ENCODE assay signal across 20 cellular contexts in the genomic region with DNA sequence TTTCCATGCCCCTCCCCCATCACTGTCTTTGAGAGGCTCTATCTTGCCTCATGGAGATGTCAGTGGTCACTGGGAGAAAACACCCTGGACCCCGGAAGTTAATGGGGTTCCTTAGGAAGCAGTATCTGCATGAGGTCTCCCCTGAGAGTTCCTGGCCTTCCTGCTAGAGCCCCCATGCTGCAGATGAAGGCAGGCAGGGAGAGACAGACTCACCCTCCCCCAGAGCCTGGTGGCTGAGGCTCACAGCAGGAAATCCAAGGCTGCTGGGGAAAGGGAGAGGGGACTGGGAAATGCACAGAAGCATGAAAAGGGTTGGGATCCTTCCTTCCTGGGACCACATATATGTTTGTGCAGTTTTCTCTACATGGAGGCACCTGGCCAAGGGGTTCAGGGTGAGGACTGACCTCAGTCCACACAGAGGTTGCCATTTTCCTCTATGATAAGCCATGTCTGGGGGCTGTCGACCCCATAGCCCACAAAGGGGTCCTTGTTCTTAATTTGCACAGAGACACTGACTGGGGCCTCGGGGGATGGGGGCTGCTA.
"Had no signal": no experiment of that assay in that cellular context is flagged by ENCODE, and none has a peak within 500 bp of the region (broad histone marks: within the 10 kb centered on the region; RNA-seq: fewer than 3 reads in every experiment).

No MANE protein-coding gene starts in this region.

- H3K9me3 Mint-ChIP-seq: activated B cell treated with CpG ODN at 0.5 μM for 24 hours; activated CD4-positive, alpha-beta memory T cell treated with anti-CD3 and anti-CD28 coated beads, Interleukin-2, amount 10 ng/mL, durations not matched to agents 7 days and 5 days; activated naive CD8-positive, alpha-beta T cell treated with anti-CD3 and anti-CD28 coated beads, Interleukin-2, amount 10 ng/mL, durations not matched to agents 7 days and 5 days; activated T-helper 2 cell treated with anti-CD3 and anti-CD28 coated beads, Interferon-gamma antibody, Interleukin-2, Interleukin-4, amounts not matched to agents 10 μg/mL and 5 μg/mL and 100 μg/mL, durations not matched to agents 14 hours and 24 hours and 36 hours; effector memory CD8-positive, alpha-beta T cell; stimulated activated naive B cell treated with anti-CD40 and anti-IgM and Interleukin-4, amounts not matched to agents 10 μg/mL and 1 μg/mL and 100 μg/mL, for 72 hours; T-helper 2 cell treated with Interferon-gamma antibody and Interleukin-4, amounts not matched to agents 5 μg/mL and 100 μg/mL, for 36 hours had no signal

- H3K27ac Mint-ChIP-seq: activated B cell treated with CpG ODN at 0.5 μM for 24 hours; activated CD4-positive, alpha-beta memory T cell treated with anti-CD3 and anti-CD28 coated beads, Interleukin-2, amount 10 ng/mL, durations not matched to agents 7 days and 5 days; activated naive CD8-positive, alpha-beta T cell treated with anti-CD3 and anti-CD28 coated beads, Interleukin-2, amount 10 ng/mL, durations not matched to agents 7 days and 5 days; activated T-helper 2 cell treated with anti-CD3 and anti-CD28 coated beads, Interferon-gamma antibody, Interleukin-2, Interleukin-4, amounts not matched to agents 10 μg/mL and 5 μg/mL and 100 μg/mL, durations not matched to agents 14 hours and 24 hours and 36 hours; effector memory CD8-positive, alpha-beta T cell; naive thymus-derived CD4-positive, alpha-beta T cell; stimulated activated naive B cell treated with anti-CD40 and anti-IgM and Interleukin-4, amounts not matched to agents 10 μg/mL and 1 μg/mL and 100 μg/mL, for 72 hours; T-helper 2 cell treated with Interferon-gamma antibody and Interleukin-4, amounts not matched to agents 5 μg/mL and 100 μg/mL, for 36 hours had no signal

- H3K36me3 ChIP-seq: neutrophil, spleen, thoracic aorta, upper lobe of right lung had no signal

- H3K4me1 Mint-ChIP-seq: activated B cell treated with CpG ODN at 0.5 μM for 24 hours; activated CD4-positive, alpha-beta memory T cell treated with anti-CD3 and anti-CD28 coated beads, Interleukin-2, amount 10 ng/mL, durations not matched to agents 7 days and 5 days; activated naive CD8-positive, alpha-beta T cell treated with anti-CD3 and anti-CD28 coated beads, Interleukin-2, amount 10 ng/mL, durations not matched to agents 7 days and 5 days; naive thymus-derived CD4-positive, alpha-beta T cell; stimulated activated naive B cell treated with anti-CD40 and anti-IgM and Interleukin-4, amounts not matched to agents 10 μg/mL and 1 μg/mL and 100 μg/mL, for 72 hours had no signal

- H3K36me3 Mint-ChIP-seq: activated naive CD8-positive, alpha-beta T cell treated with anti-CD3 and anti-CD28 coated beads, Interleukin-2, amount 10 ng/mL, durations not matched to agents 7 days and 5 days; naive thymus-derived CD4-positive, alpha-beta T cell; stimulated activated naive B cell treated with anti-CD40 and anti-IgM and Interleukin-4, amounts not matched to agents 10 μg/mL and 1 μg/mL and 100 μg/mL, for 72 hours had no signal

- H3K27me3 ChIP-seq: body of pancreas, neutrophil, upper lobe of right lung had no signal

- H3K9me3 ChIP-seq: body of pancreas, neutrophil, spleen, thoracic aorta, upper lobe of right lung had no signal

- H3K4me3 ChIP-seq: body of pancreas, spleen, thoracic aorta, upper lobe of right lung had no signal

- H3K4me1 ChIP-seq: body of pancreas, spleen had no signal

- ATAC-seq: body of pancreas; effector memory CD8-positive, alpha-beta T cell; foreskin keratinocyte; naive thymus-derived CD4-positive, alpha-beta T cell; stimulated activated naive B cell treated with anti-CD40 and anti-IgM and Interleukin-4, amounts not matched to agents 10 μg/mL and 1 μg/mL and 100 μg/mL, for 72 hours; upper lobe of right lung had no signal

- DNase-seq: activated B cell treated with CpG ODN at 0.5 μM for 24 hours; activated CD4-positive, alpha-beta memory T cell treated with anti-CD3 and anti-CD28 coated beads, Interleukin-2, amount 10 ng/mL, durations not matched to agents 7 days and 5 days; activated CD4-positive, alpha-beta T cell treated with anti-CD3 and anti-CD28 coated beads for 4 hours; activated naive CD4-positive, alpha-beta T cell treated with Interleukin-2 at 50 U/mL for 16 hours; activated naive CD8-positive, alpha-beta T cell treated with anti-CD3 and anti-CD28 coated beads, Interleukin-2, amount 10 ng/mL, durations not matched to agents 7 days and 5 days; activated T-cell treated with anti-CD3 and anti-CD28 coated beads, Interleukin-2, amount 50 U/mL, for 1 hour; body of pancreas; caudate nucleus; effector memory CD8-positive, alpha-beta T cell; foreskin keratinocyte; left cardiac atrium; mesendoderm; naive thymus-derived CD4-positive, alpha-beta T cell; spleen; stimulated activated naive B cell treated with anti-CD40 and anti-IgM and Interleukin-4, amounts not matched to agents 10 μg/mL and 1 μg/mL and 100 μg/mL, for 72 hours; upper lobe of right lung had no signal

- H3K27ac ChIP-seq: body of pancreas, foreskin keratinocyte, spleen had no signal

- H3K4me3 Mint-ChIP-seq: activated B cell treated with CpG ODN at 0.5 μM for 24 hours; activated CD4-positive, alpha-beta memory T cell treated with anti-CD3 and anti-CD28 coated beads, Interleukin-2, amount 10 ng/mL, durations not matched to agents 7 days and 5 days; activated naive CD8-positive, alpha-beta T cell treated with anti-CD3 and anti-CD28 coated beads, Interleukin-2, amount 10 ng/mL, durations not matched to agents 7 days and 5 days; effector memory CD8-positive, alpha-beta T cell; naive thymus-derived CD4-positive, alpha-beta T cell; stimulated activated naive B cell treated with anti-CD40 and anti-IgM and Interleukin-4, amounts not matched to agents 10 μg/mL and 1 μg/mL and 100 μg/mL, for 72 hours; T-helper 2 cell treated with Interferon-gamma antibody and Interleukin-4, amounts not matched to agents 5 μg/mL and 100 μg/mL, for 36 hours had no signal
